Comparison of ENCODE assay signal across 1 cellular context in genomic region chr11:121338536-121338935, GRCh38.
TF ChIP-seq lines count a peak whose summit lies in the region.

No MANE protein-coding gene starts in this region.

TF ChIP-seq in IMR-90, 13 proteins besides CTCF, POLR2A, EP300 and RAD21 (continued from another document):
- TF ChIP-seq ELK1 (IDR thresholded peaks at IDR 0.05; ENCODE audit: borderline replicate concordance, low read depth, low read length) = no peak
- TF ChIP-seq RCOR1 (IDR thresholded peaks at IDR 0.05; ENCODE audit: insufficient replicate concordance, low read length) = no peak
- no peak for TF ChIP-seq CEBPB (IDR thresholded peaks at IDR 0.05; ENCODE audit: low read depth, low read length)
- TF ChIP-seq MAZ (IDR thresholded peaks at IDR 0.05; ENCODE audit: borderline replicate concordance, low read depth, low read length) = no peak
- no peak for TF ChIP-seq SMC3 (IDR thresholded peaks at IDR 0.05; ENCODE audit: low read depth, low read length)
